In genomic region chr12:65123435-65124063, GRCh38 we compare ENCODE assay signal across 8 cellular contexts. TPM values are rescaled to one million over a fixed set of nuclear protein-coding genes. Genes with fewer than 3 reads are reported as not detected.
A peak's percentile ranks its signal among the peaks of the same experiment; 100 is the strongest.
DNase-seq lines count a peak whose midpoint lies in the region; TF ChIP-seq lines count a peak whose summit lies in the region.

No MANE protein-coding gene starts in this region.

- intact Hi-C loops in spleen (cut with DNase I; ENCODE audit: low total_unique reads) = loop anchor here (10.0 kb wide), 1 partner anchor 229 kb away; no protein-coding TSS in a partner anchor

- TF ChIP-seq CTCF in LNCaP clone FGC (IDR thresholded peaks at IDR 0.05; ENCODE audit: control insufficient read depth, extremely low read depth, insufficient read depth) = peak; percentile 55
- peak; percentile 72 for TF ChIP-seq CTCF in fibroblast of pulmonary artery (IDR thresholded peaks at IDR 0.05; ENCODE audit: low read length, missing control alignments)
- peak in 7 of 11 experiments; percentile 23 to 50 (median 37) for TF ChIP-seq CTCF in spleen (IDR thresholded peaks at IDR 0.05 in 8 of 11, conservative IDR thresholded peaks at IDR 0.05 in 3 of 11)

- H3K4me3 ChIP-seq in LNCaP clone FGC (ENCODE audit: low read depth, low read length) (no peak overlapping the region), SJCRH30 (no peak overlapping the region; the same call in 1 of the 2 replicates), fibroblast of pulmonary artery (replicated peaks; ENCODE audit: low read depth, low read length) (no peak overlapping the region), spleen (no peak overlapping the region)

- H3K36me3 ChIP-seq in SJCRH30 (no peaks in the 10 kb centered on the region), spleen (no peaks in the 10 kb centered on the region)

- 4 to 9% (median 7%) methylated on average over 8 of the region's 8 CpGs for WGBS in spleen, 5 donors

- peak; percentile 11 to 13 for DNase-seq in SHP77 (lab: John Stamatoyannopoulos, UW)
- DNase-seq in SHP77 treated with DMSO at 0.1 percent for 48 hours (lab: John Stamatoyannopoulos, UW) = no peak
- no peak for DNase-seq in LNCaP clone FGC (ENCODE audit: low read depth)
- peak; percentile 22 to 75 for DNase-seq in SJCRH30
- DNase-seq in fibroblast of pulmonary artery (ENCODE audit: low read depth) = peak; percentile 53
- DNase-seq in spleen = no peak
- no peak for DNase-seq in NCI-H1048 (lab: John Stamatoyannopoulos, UW)
- DNase-seq in COLO829 (ENCODE audit: low spot score) = no peak

- TF ChIP-seq POLR2A in spleen (IDR thresholded peaks at IDR 0.05) = no peak

- no peaks in the 10 kb centered on the region for H3K27me3 ChIP-seq in SJCRH30
- peaks cover 0 to 82% (median 51%) of the 10 kb centered on the region in 7 donors for H3K27me3 ChIP-seq in spleen (replicated peaks in 1 of 7)

- H3K9me3 ChIP-seq in SJCRH30 (replicated peaks) = no peaks in the 10 kb centered on the region
- no peaks in the 10 kb centered on the region for H3K9me3 ChIP-seq in spleen

- no peak overlapping the region for H3K27ac ChIP-seq in SJCRH30
- H3K27ac ChIP-seq in spleen = no peak overlapping the region

- H3K4me1 ChIP-seq in SJCRH30 = no peaks in the 10 kb centered on the region
- peaks cover 0 to 25% (median 15%) of the 10 kb centered on the region in 6 donors for H3K4me1 ChIP-seq in spleen

RNA-seq across cellular contexts. Expression of gene WIF1, which starts 2.4 kb away (rescaled TPM):
- total RNA-seq in SJCRH30 (2014; rRNA removed; shearing (Covaris generic)) = not detected in 2 replicates
- total RNA-seq in spleen = not detected
- polyA plus RNA-seq in spleen = under 1 TPM in 1 of 3 donors, not detected in 2; 0.04 TPM

RNA-seq across cellular contexts. Expression of gene LEMD3, which starts 45.8 kb away (rescaled TPM):
- 32.5 and 36.8 TPM in 2 replicates for total RNA-seq in SJCRH30 (2014; rRNA removed; shearing (Covaris generic))
- 10 to 100 TPM; 40.4 to 58.9 (median 42.5) TPM for total RNA-seq in spleen
- 10 to 100 TPM in 2 of 3 donors, 1 to 10 TPM in 1; 9.6 to 15.3 (median 11.9) TPM for polyA plus RNA-seq in spleen

Comparison
In these comparisons a context has a peak if more than half of its experiments do, and no peak if none do; other contexts are left out.
1. DNase-seq: peak in SHP77 (2 of 2), SJCRH30 (2 of 2) and fibroblast of pulmonary artery (single experiment); none in SHP77 treated with DMSO at 0.1 percent for 48 hours (single experiment), LNCaP clone FGC (single experiment), spleen (single experiment), NCI-H1048 (single experiment) and COLO829 (single experiment).
2. Peak in every context shown above with its lines, with median percentiles within 50 percentile points of each other: CTCF ChIP-seq.